ENCODE assay signal across 11 cellular contexts in the genomic region with DNA sequence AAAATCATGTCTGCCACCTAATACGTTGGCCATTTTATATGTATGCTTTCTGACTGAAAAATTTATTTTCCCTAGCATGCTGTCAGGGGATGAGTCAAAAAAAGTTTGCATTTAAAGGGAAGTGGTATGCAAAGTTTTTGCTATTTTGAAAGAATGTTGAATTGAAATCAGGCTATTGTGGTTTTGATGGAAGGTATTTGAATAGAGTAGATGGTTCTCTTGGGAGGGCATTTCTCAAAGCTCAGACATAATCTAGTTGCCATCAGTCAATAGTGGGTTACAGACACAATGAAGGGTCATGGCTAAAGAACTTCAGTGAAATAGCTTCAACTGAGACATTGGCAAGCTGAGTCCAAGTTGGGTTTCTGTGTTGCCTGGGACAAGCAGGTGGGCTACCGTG.
DNase-seq lines count a peak whose midpoint lies in the region; ATAC-seq and TF ChIP-seq lines count a peak whose summit lies in the region.
"Had no signal": no experiment of that assay in that cellular context is flagged by ENCODE, and none has a peak within 500 bp of the region (broad histone marks: within the 10 kb centered on the region; RNA-seq: fewer than 3 reads in every experiment).

No MANE protein-coding gene starts in this region.

- H3K27me3 Mint-ChIP-seq in mesothelial cell of epicardium (ENCODE audit: low read depth): no peaks in the 10 kb centered on the region

- in situ Hi-C loops in IMR-90 (cut with MboI; ENCODE audit: low sequenced_read_pairs): no loop called here

- H2BK5ac ChIP-seq in IMR-90 (ENCODE audit: low read depth, low read length, poor library complexity, severe bottlenecking): no peak overlapping the region

- dilution Hi-C loops in IMR-90 (cut with HindIII; ENCODE audit: low sequenced_read_pairs, unreplicated experiment): no loop called here

- H3K27ac ChIP-seq in IMR-90 (ENCODE audit: insufficient read depth, low read length): no peak overlapping the region
- H3K27ac ChIP-seq in spleen: no peak overlapping the region
- H3K27ac ChIP-seq: parathyroid adenoma had no signal

- H3K27ac Mint-ChIP-seq in mesothelial cell of epicardium: no peak overlapping the region

- CTCF ChIA-PET in IMR-90 (lab: Yijun Ruan, JAX): interaction anchor here (1.3 to 1.5 kb wide), 2 partner anchors 9 to 10 kb away, joined by 3 to 4 read pairs; no protein-coding TSS in a partner anchor

- no peak overlapping the region for H3K18ac ChIP-seq in IMR-90 (ENCODE audit: low read depth, low read length)

- no peak for TF ChIP-seq RAD21 in IMR-90 (IDR thresholded peaks at IDR 0.05; ENCODE audit: low read length)

- no peak overlapping the region for H3K4me3 Mint-ChIP-seq in mesothelial cell of epicardium

- peaks cover 44% of the 10 kb centered on the region for H3K36me3 Mint-ChIP-seq in mesothelial cell of epicardium

- 0 out of 2 replicates have a peak overlapping the region, but pooled peaks have one; percentile 1 for H3K56ac ChIP-seq in IMR-90 (ENCODE audit: extremely low read depth, insufficient read depth, low read length)

- no peaks in the 10 kb centered on the region for H4K20me1 ChIP-seq in IMR-90 (ENCODE audit: insufficient read depth, low read length)

- H3K27me3 ChIP-seq in GM06990 (replicated peaks; ENCODE audit: control insufficient read depth, insufficient read depth, low read length) (no peaks in the 10 kb centered on the region), IMR-90 (ENCODE audit: control insufficient read depth, insufficient read depth, low read length) (no peaks in the 10 kb centered on the region), spleen (replicated peaks in 1 of 7) (no peaks in the 10 kb centered on the region)

- no peak overlapping the region for H4K5ac ChIP-seq in IMR-90 (ENCODE audit: low read depth, low read length)

- H3K23ac ChIP-seq in IMR-90 (ENCODE audit: low read depth, low read length): no peak overlapping the region

- H3K4me2 ChIP-seq in IMR-90 (ENCODE audit: low read depth, low read length): no peak overlapping the region

- no peak overlapping the region for H3K9ac ChIP-seq in IMR-90 (ENCODE audit: low read depth, low read length)
- H3K9ac ChIP-seq: parathyroid adenoma had no signal

- H3K79me1 ChIP-seq in IMR-90 (ENCODE audit: low read depth in 1 of 2, low read length in 2 of 2): no peaks in the 10 kb centered on the region

- no peak overlapping the region for H3K14ac ChIP-seq in IMR-90 (replicated peaks; ENCODE audit: low read depth, low read length)

- peaks cover 6% of the 10 kb centered on the region for H3K9me3 Mint-ChIP-seq in mesothelial cell of epicardium

- TF ChIP-seq POLR2A in IMR-90 (IDR thresholded peaks at IDR 0.05; ENCODE audit: low read depth, low read length): no peak
- TF ChIP-seq POLR2A in spleen (IDR thresholded peaks at IDR 0.05): no peak

- no peak overlapping the region for H2BK20ac ChIP-seq in IMR-90 (ENCODE audit: low read depth, low read length)

- H2BK15ac ChIP-seq in IMR-90 (ENCODE audit: low read depth, low read length): no peak overlapping the region

- H2AK9ac ChIP-seq in IMR-90 (replicated peaks; ENCODE audit: low read depth, low read length, poor library complexity): no peak overlapping the region

- no peaks in the 10 kb centered on the region for H3K4me1 Mint-ChIP-seq in mesothelial cell of epicardium

- H2BK120ac ChIP-seq in IMR-90 (ENCODE audit: low read depth, low read length): no peak overlapping the region

- no peak overlapping the region for H4K8ac ChIP-seq in IMR-90 (ENCODE audit: low read depth in 2 of 2, low read length in 2 of 2)

- no peak overlapping the region for H2AFZ ChIP-seq in IMR-90 (replicated peaks; ENCODE audit: low read length, poor library complexity)
- H2AFZ ChIP-seq: parathyroid adenoma had no signal

- BruUV-seq in IMR-90 (replicated peaks; lab: Mats Ljungman, UMichigan): no TSS peak

- DNase-seq in GM06990 (ENCODE audit: extremely low read depth, insufficient read length) (peak; percentile 66), IMR-90 (no peak), AG08395 (ENCODE audit: low spot score) (no peak), spleen (no peak), mesothelial cell of epicardium (ENCODE audit: low spot score in 2 of 2, unreplicated experiment in 2 of 2) (no peak)
- DNase-seq in activated effector memory CD4-positive, alpha-beta T cell treated with Interleukin-2 at 50 U/mL for 16 hours: no peak
- DNase-seq: activated CD4-positive, CD25-positive, alpha-beta regulatory T cell treated with anti-CD3 and anti-CD28 coated beads, Interleukin-2, amount 50 U/mL, for 72 hours had no signal

- H3K4me1 ChIP-seq in IMR-90 (ENCODE audit: control insufficient read depth, insufficient read depth, low read length) (no peaks in the 10 kb centered on the region), spleen (peaks cover 0 to 16% (median 0%) of the 10 kb centered on the region in 6 donors)
- H3K4me1 ChIP-seq: parathyroid adenoma had no signal

- intact Hi-C loops in IMR-90 (cut with micrococcal nuclease): loop anchor here (5.0 kb wide), 1 partner anchor 100 kb away; no protein-coding TSS in a partner anchor
- intact Hi-C loops in spleen (cut with DNase I; ENCODE audit: low total_unique reads): no loop called here

- H3K4me3 ChIP-seq in GM06990 (replicated peaks; ENCODE audit: low read depth, low read length): peak overlapping the region; percentile 38
- H3K4me3 ChIP-seq in IMR-90 (ENCODE audit: insufficient read depth, low read depth, low read length): no peak overlapping the region
- H3K4me3 ChIP-seq in spleen: no peak overlapping the region

- no peaks in the 10 kb centered on the region for H3K9me1 ChIP-seq in IMR-90 (ENCODE audit: insufficient read depth, low read length)

- H3K4ac ChIP-seq in IMR-90 (ENCODE audit: low read depth, low read length): no peak overlapping the region

- H4K91ac ChIP-seq in IMR-90 (ENCODE audit: insufficient read depth, low read depth, low read length): no peak overlapping the region

- H3K9me3 ChIP-seq in IMR-90 (ENCODE audit: control insufficient read depth, insufficient read depth, low read length): no peaks in the 10 kb centered on the region
- no peaks in the 10 kb centered on the region for H3K9me3 ChIP-seq in spleen

- H3K36me3 ChIP-seq in GM06990 (ENCODE audit: control insufficient read depth, insufficient read depth, low read length) (no peaks in the 10 kb centered on the region; the same call in 1 of the 2 replicates), IMR-90 (ENCODE audit: control insufficient read depth, insufficient read depth, low read length) (no peaks in the 10 kb centered on the region), spleen (peaks cover 0 to 91% (median 35%) of the 10 kb centered on the region in 6 donors)

- ATAC-seq in GM19351 (IDR thresholded peaks at IDR 0.05; ENCODE audit: unreplicated experiment) (peak; percentile 91), HG02852 (IDR thresholded peaks at IDR 0.05; ENCODE audit: unreplicated experiment) (peak; percentile 91), IMR-90 (ENCODE audit: low read depth) (no peak)
- ATAC-seq: Panc1 had no signal

- no peak overlapping the region for H2AK5ac ChIP-seq in IMR-90 (ENCODE audit: low read depth, low read length)

- no CpG with 5 or more reads among the region's 2 CpGs for WGBS in IMR-90 (ENCODE audit: extremely low coverage in 2 of 2, insufficient read length in 1 of 2), 2 experiments
- WGBS in spleen, 5 donors: 53 to 79% (median 68%) methylated on average over 2 of the region's 2 CpGs

- POLR2A ChIA-PET in IMR-90 (lab: Charles Lee; ENCODE audit: unreplicated experiment): no interaction called here

- TF ChIP-seq CTCF in GM06990 (IDR thresholded peaks at IDR 0.05; ENCODE audit: insufficient read depth, low read length, poor library complexity, severe bottlenecking): no peak
- no peak for TF ChIP-seq CTCF in IMR-90 (conservative IDR thresholded peaks at IDR 0.05; ENCODE audit: low read depth, low read length)
- TF ChIP-seq CTCF in spleen (IDR thresholded peaks at IDR 0.05 in 8 of 11, conservative IDR thresholded peaks at IDR 0.05 in 3 of 11): no peak
- TF ChIP-seq CTCF in mesothelial cell of epicardium (IDR thresholded peaks at IDR 0.05; ENCODE audit: unreplicated experiment): no peak

TF ChIP-seq in IMR-90, 13 proteins besides CTCF, POLR2A, EP300 and RAD21:
- no peak for TF ChIP-seq RCOR1 (IDR thresholded peaks at IDR 0.05; ENCODE audit: insufficient replicate concordance, low read length)
- no peak for TF ChIP-seq USF2 (IDR thresholded peaks at IDR 0.05; ENCODE audit: low read depth, low read length)
